In the genomic region with DNA sequence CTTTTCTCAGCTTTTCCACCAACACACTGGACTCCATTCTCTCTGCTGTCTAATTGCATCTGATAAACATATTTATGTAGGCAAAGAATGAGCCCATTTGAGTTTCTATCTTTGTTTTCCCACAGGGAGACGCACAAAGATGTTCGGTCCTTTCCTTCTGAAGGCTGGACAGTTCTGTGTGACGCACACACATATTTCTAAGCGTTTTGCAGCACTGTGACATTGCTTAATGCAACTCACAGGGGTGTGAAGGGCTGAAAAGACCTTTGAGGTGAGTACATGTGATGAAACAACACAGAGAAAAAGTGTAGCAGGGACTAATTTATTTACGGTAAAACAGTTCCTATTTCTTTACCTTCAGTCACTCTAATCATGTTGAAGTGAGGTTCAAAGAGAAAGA, we compare ENCODE assay signal across 2 cellular contexts.
TF ChIP-seq lines count a peak whose summit lies in the region.

No MANE protein-coding gene starts in this region.

TF ChIP-seq in IMR-90, 13 proteins besides CTCF, POLR2A, EP300 and RAD21:
- TF ChIP-seq CHD1 (IDR thresholded peaks at IDR 0.05; ENCODE audit: low read depth, low read length) (no peak), RFX5 (IDR thresholded peaks at IDR 0.05; ENCODE audit: low read depth, low read length) (no peak), MXI1 (IDR thresholded peaks at IDR 0.05; ENCODE audit: borderline replicate concordance, low read depth, low read length) (no peak), CEBPB (IDR thresholded peaks at IDR 0.05; ENCODE audit: low read depth, low read length) (no peak), FOS (IDR thresholded peaks at IDR 0.05; ENCODE audit: low read depth, low read length) (no peak), MAFK (IDR thresholded peaks at IDR 0.05; ENCODE audit: low read depth, low read length) (no peak), RCOR1 (IDR thresholded peaks at IDR 0.05; ENCODE audit: insufficient replicate concordance, low read length) (no peak), SMC3 (IDR thresholded peaks at IDR 0.05; ENCODE audit: low read depth, low read length) (no peak), BHLHE40 (IDR thresholded peaks at IDR 0.05; ENCODE audit: low read depth, low read length) (no peak), MAZ (IDR thresholded peaks at IDR 0.05; ENCODE audit: borderline replicate concordance, low read depth, low read length) (no peak), NFE2L2 (IDR thresholded peaks at IDR 0.05; ENCODE audit: low read depth, low read length) (no peak)
- TF ChIP-seq, protein P1, sequence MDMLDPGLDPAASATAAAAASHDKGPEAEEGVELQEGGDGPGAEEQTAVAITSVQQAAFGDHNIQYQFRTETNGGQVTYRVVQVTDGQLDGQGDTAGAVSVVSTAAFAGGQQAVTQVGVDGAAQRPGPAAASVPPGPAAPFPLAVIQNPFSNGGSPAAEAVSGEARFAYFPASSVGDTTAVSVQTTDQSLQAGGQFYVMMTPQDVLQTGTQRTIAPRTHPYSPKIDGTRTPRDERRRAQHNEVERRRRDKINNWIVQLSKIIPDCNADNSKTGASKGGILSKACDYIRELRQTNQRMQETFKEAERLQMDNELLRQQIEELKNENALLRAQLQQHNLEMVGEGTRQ (IDR thresholded peaks at IDR 0.05; ENCODE audit: low read depth, low read length): no peak
- TF ChIP-seq, protein P2, sequence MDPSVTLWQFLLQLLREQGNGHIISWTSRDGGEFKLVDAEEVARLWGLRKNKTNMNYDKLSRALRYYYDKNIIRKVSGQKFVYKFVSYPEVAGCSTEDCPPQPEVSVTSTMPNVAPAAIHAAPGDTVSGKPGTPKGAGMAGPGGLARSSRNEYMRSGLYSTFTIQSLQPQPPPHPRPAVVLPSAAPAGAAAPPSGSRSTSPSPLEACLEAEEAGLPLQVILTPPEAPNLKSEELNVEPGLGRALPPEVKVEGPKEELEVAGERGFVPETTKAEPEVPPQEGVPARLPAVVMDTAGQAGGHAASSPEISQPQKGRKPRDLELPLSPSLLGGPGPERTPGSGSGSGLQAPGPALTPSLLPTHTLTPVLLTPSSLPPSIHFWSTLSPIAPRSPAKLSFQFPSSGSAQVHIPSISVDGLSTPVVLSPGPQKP (IDR thresholded peaks at IDR 0.05; ENCODE audit: borderline replicate concordance, low read depth, low read length): no peak

TF ChIP-seq in K562, 482 proteins besides CTCF, POLR2A, EP300 and RAD21 (continues in another document):
- no peak for TF ChIP-seq FOS (IDR thresholded peaks at IDR 0.05; ENCODE audit: extremely low read depth, insufficient read length)
- TF ChIP-seq, protein P3, sequence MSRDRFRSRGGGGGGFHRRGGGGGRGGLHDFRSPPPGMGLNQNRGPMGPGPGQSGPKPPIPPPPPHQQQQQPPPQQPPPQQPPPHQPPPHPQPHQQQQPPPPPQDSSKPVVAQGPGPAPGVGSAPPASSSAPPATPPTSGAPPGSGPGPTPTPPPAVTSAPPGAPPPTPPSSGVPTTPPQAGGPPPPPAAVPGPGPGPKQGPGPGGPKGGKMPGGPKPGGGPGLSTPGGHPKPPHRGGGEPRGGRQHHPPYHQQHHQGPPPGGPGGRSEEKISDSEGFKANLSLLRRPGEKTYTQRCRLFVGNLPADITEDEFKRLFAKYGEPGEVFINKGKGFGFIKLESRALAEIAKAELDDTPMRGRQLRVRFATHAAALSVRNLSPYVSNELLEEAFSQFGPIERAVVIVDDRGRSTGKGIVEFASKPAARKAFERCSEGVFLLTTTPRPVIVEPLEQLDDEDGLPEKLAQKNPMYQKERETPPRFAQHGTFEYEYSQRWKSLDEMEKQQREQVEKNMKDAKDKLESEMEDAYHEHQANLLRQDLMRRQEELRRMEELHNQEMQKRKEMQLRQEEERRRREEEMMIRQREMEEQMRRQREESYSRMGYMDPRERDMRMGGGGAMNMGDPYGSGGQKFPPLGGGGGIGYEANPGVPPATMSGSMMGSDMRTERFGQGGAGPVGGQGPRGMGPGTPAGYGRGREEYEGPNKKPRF (IDR thresholded peaks at IDR 0.05; ENCODE audit: low read depth, low read length): no peak
- TF ChIP-seq, protein P4, sequence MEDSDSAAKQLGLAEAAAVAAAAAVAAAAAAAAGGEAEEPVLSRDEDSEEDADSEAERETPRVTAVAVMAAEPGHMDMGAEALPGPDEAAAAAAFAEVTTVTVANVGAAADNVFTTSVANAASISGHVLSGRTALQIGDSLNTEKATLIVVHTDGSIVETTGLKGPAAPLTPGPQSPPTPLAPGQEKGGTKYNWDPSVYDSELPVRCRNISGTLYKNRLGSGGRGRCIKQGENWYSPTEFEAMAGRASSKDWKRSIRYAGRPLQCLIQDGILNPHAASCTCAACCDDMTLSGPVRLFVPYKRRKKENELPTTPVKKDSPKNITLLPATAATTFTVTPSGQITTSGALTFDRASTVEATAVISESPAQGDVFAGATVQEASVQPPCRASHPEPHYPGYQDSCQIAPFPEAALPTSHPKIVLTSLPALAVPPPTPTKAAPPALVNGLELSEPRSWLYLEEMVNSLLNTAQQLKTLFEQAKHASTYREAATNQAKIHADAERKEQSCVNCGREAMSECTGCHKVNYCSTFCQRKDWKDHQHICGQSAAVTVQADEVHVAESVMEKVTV (CRISPR knock-in tag; IDR thresholded peaks at IDR 0.05): no peak
- no peak for TF ChIP-seq HMG20A (CRISPR knock-in tag; conservative IDR thresholded peaks at IDR 0.05)
- TF ChIP-seq, protein P5, sequence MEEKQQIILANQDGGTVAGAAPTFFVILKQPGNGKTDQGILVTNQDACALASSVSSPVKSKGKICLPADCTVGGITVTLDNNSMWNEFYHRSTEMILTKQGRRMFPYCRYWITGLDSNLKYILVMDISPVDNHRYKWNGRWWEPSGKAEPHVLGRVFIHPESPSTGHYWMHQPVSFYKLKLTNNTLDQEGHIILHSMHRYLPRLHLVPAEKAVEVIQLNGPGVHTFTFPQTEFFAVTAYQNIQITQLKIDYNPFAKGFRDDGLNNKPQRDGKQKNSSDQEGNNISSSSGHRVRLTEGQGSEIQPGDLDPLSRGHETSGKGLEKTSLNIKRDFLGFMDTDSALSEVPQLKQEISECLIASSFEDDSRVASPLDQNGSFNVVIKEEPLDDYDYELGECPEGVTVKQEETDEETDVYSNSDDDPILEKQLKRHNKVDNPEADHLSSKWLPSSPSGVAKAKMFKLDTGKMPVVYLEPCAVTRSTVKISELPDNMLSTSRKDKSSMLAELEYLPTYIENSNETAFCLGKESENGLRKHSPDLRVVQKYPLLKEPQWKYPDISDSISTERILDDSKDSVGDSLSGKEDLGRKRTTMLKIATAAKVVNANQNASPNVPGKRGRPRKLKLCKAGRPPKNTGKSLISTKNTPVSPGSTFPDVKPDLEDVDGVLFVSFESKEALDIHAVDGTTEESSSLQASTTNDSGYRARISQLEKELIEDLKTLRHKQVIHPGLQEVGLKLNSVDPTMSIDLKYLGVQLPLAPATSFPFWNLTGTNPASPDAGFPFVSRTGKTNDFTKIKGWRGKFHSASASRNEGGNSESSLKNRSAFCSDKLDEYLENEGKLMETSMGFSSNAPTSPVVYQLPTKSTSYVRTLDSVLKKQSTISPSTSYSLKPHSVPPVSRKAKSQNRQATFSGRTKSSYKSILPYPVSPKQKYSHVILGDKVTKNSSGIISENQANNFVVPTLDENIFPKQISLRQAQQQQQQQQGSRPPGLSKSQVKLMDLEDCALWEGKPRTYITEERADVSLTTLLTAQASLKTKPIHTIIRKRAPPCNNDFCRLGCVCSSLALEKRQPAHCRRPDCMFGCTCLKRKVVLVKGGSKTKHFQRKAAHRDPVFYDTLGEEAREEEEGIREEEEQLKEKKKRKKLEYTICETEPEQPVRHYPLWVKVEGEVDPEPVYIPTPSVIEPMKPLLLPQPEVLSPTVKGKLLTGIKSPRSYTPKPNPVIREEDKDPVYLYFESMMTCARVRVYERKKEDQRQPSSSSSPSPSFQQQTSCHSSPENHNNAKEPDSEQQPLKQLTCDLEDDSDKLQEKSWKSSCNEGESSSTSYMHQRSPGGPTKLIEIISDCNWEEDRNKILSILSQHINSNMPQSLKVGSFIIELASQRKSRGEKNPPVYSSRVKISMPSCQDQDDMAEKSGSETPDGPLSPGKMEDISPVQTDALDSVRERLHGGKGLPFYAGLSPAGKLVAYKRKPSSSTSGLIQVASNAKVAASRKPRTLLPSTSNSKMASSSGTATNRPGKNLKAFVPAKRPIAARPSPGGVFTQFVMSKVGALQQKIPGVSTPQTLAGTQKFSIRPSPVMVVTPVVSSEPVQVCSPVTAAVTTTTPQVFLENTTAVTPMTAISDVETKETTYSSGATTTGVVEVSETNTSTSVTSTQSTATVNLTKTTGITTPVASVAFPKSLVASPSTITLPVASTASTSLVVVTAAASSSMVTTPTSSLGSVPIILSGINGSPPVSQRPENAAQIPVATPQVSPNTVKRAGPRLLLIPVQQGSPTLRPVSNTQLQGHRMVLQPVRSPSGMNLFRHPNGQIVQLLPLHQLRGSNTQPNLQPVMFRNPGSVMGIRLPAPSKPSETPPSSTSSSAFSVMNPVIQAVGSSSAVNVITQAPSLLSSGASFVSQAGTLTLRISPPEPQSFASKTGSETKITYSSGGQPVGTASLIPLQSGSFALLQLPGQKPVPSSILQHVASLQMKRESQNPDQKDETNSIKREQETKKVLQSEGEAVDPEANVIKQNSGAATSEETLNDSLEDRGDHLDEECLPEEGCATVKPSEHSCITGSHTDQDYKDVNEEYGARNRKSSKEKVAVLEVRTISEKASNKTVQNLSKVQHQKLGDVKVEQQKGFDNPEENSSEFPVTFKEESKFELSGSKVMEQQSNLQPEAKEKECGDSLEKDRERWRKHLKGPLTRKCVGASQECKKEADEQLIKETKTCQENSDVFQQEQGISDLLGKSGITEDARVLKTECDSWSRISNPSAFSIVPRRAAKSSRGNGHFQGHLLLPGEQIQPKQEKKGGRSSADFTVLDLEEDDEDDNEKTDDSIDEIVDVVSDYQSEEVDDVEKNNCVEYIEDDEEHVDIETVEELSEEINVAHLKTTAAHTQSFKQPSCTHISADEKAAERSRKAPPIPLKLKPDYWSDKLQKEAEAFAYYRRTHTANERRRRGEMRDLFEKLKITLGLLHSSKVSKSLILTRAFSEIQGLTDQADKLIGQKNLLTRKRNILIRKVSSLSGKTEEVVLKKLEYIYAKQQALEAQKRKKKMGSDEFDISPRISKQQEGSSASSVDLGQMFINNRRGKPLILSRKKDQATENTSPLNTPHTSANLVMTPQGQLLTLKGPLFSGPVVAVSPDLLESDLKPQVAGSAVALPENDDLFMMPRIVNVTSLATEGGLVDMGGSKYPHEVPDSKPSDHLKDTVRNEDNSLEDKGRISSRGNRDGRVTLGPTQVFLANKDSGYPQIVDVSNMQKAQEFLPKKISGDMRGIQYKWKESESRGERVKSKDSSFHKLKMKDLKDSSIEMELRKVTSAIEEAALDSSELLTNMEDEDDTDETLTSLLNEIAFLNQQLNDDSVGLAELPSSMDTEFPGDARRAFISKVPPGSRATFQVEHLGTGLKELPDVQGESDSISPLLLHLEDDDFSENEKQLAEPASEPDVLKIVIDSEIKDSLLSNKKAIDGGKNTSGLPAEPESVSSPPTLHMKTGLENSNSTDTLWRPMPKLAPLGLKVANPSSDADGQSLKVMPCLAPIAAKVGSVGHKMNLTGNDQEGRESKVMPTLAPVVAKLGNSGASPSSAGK (IDR thresholded peaks at IDR 0.05): no peak
- no peak for TF ChIP-seq ELF4 (CRISPR knock-in tag; IDR thresholded peaks at IDR 0.05)
- TF ChIP-seq, protein P6, sequence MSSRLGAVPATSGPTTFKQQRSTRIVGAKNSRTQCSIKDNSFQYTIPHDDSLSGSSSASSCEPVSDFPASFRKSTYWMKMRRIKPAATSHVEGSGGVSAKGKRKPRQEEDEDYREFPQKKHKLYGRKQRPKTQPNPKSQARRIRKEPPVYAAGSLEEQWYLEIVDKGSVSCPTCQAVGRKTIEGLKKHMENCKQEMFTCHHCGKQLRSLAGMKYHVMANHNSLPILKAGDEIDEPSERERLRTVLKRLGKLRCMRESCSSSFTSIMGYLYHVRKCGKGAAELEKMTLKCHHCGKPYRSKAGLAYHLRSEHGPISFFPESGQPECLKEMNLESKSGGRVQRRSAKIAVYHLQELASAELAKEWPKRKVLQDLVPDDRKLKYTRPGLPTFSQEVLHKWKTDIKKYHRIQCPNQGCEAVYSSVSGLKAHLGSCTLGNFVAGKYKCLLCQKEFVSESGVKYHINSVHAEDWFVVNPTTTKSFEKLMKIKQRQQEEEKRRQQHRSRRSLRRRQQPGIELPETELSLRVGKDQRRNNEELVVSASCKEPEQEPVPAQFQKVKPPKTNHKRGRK (tag; IDR thresholded peaks at IDR 0.05): no peak
- TF ChIP-seq CBFB (CRISPR knock-in tag; IDR thresholded peaks at IDR 0.05): no peak
